25 cellular contexts compared by ENCODE assay signal in genomic region chr19:13071444-13072205, GRCh38. TPM values are rescaled to one million over a fixed set of nuclear protein-coding genes. Genes with fewer than 3 reads are reported as not detected.
DNase-seq lines count a peak whose midpoint lies in the region; ATAC-seq and TF ChIP-seq lines count a peak whose summit lies in the region.
"Had no signal": no experiment of that assay in that cellular context is flagged by ENCODE, and none has a peak within 500 bp of the region (broad histone marks: within the 10 kb centered on the region; RNA-seq: fewer than 3 reads in every experiment).

No MANE protein-coding gene starts in this region.

- no peak for TF ChIP-seq EP300 in sigmoid colon (IDR thresholded peaks at IDR 0.05)

- H3K27me3 ChIP-seq in heart left ventricle (no peaks in the 10 kb centered on the region), sigmoid colon (no peaks in the 10 kb centered on the region), vagina (no peaks in the 10 kb centered on the region), lower lobe of right lung (ENCODE audit: low read depth) (no peaks in the 10 kb centered on the region)
- H3K27me3 ChIP-seq: BE2C, ovary, right lobe of liver, upper lobe of left lung had no signal

- TF ChIP-seq CTCF in heart left ventricle (IDR thresholded peaks at IDR 0.05), result no peak
- TF ChIP-seq CTCF in sigmoid colon (IDR thresholded peaks at IDR 0.05), result no peak
- TF ChIP-seq CTCF in vagina (IDR thresholded peaks at IDR 0.05), result no peak
- TF ChIP-seq CTCF in lower lobe of right lung (IDR thresholded peaks at IDR 0.05), result no peak

- H3K4me1 ChIP-seq in heart left ventricle (peaks cover 26 to 75% (median 62%) of the 10 kb centered on the region in 12 donors), sigmoid colon (peaks cover 0 to 94% (median 80%) of the 10 kb centered on the region in 4 donors), vagina (peaks cover 89% of the 10 kb centered on the region), lower lobe of right lung (peaks cover 54% of the 10 kb centered on the region)
- H3K4me1 ChIP-seq: right lobe of liver had no signal

- TF ChIP-seq POLR2A in heart left ventricle (IDR thresholded peaks at IDR 0.05) (no peak), sigmoid colon (IDR thresholded peaks at IDR 0.05) (no peak), vagina (IDR thresholded peaks at IDR 0.05) (no peak)

- ATAC-seq in heart left ventricle, result no peak
- ATAC-seq in lower lobe of right lung, result no peak
- ATAC-seq: GM12878; natural killer cell treated with Interleukin-12 subunit alpha and Interleukin-12 subunit beta and Interleukin-15 and Interleukin-18, amount 100 ng/mL, for 72 hours; right lobe of liver; WTC11 had no signal

- 75 to 84% (median 79%) methylated on average over 6 to 9 of the region's 9 CpGs for WGBS in heart left ventricle, 4 donors
- 75 to 84% methylated on average over 9 of the region's 9 CpGs for WGBS in sigmoid colon, 2 donors

- H3K9me3 ChIP-seq in heart left ventricle, result no peaks in the 10 kb centered on the region
- H3K9me3 ChIP-seq in sigmoid colon, result no peaks in the 10 kb centered on the region
- H3K9me3 ChIP-seq in vagina, result no peaks in the 10 kb centered on the region
- H3K9me3 ChIP-seq in lower lobe of right lung, result no peaks in the 10 kb centered on the region
- H3K9me3 ChIP-seq: BE2C, ovary, right lobe of liver, upper lobe of left lung had no signal

- H3K4me3 ChIP-seq in heart left ventricle (no peak overlapping the region), sigmoid colon (no peak overlapping the region), vagina (no peak overlapping the region), lower lobe of right lung (no peak overlapping the region)
- H3K4me3 ChIP-seq: GM12878, ovary, right lobe of liver, upper lobe of left lung had no signal

- DNase-seq in heart left ventricle, result no peak
- DNase-seq in cardiac septum (ENCODE audit: low spot score), result no peak
- no peak for DNase-seq in sigmoid colon
- no peak for DNase-seq in vagina (ENCODE audit: extremely low spot score in 2 of 2)
- DNase-seq in OCI-M1 (lab: John Stamatoyannopoulos, UW), result no peak
- DNase-seq in lower lobe of right lung, result no peak
- DNase-seq in SIG-M5 treated with dmso at 0.1 percent for 504 hours (lab: John Stamatoyannopoulos, UW; ENCODE audit: unreplicated experiment), result no peak
- DNase-seq: activated CD4-positive, alpha-beta T cell treated with anti-CD3 and anti-CD28 coated beads, Interleukin-2, amount 50 U/mL, for 4 hours; aorta; BE2C; COR-L47; H9; NCI-H1048; NCI-H2029; NCI-H226; NCI-H82; ovary; right lobe of liver; stimulated activated naive CD4-positive, alpha-beta T cell treated with Interleukin-2 at 50 U/mL for 16 hours; upper lobe of left lung had no signal

- peak overlapping the region in 8 of 12 donors; percentile 6 to 98 (median 46) for H3K27ac ChIP-seq in heart left ventricle
- H3K27ac ChIP-seq in cingulate gyrus (ENCODE audit: low read depth, low read length), result peak overlapping the region; percentile 99
- H3K27ac ChIP-seq in sigmoid colon, result peak overlapping the region; percentile 31 to 99 (median 96)
- peak overlapping the region; percentile 96 for H3K27ac ChIP-seq in vagina
- no peak overlapping the region for H3K27ac ChIP-seq in lower lobe of right lung
- H3K27ac ChIP-seq: right lobe of liver had no signal

- H3K36me3 ChIP-seq in heart left ventricle (peaks cover 0 to 36% (median 25%) of the 10 kb centered on the region in 9 donors), sigmoid colon (peaks cover 5 to 31% (median 20%) of the 10 kb centered on the region in 4 donors), vagina (peaks cover 0 to 21% of the 10 kb centered on the region in 2 donors), lower lobe of right lung (peaks cover 32% of the 10 kb centered on the region)
- H3K36me3 ChIP-seq: ovary, right lobe of liver had no signal

- intact Hi-C loops in heart left ventricle (cut with DNase I) (no loop called here), cardiac septum (cut with DNase I) (no loop called here), sigmoid colon (cut with DNase I) (no loop called here), vagina (cut with DNase I) (no loop called here), lower lobe of right lung (cut with DNase I) (no loop called here)

RNA-seq across cellular contexts. Expression of gene LYL1, which starts 31.0 kb away (rescaled TPM):
- total RNA-seq in heart left ventricle (10 to 100 TPM in 3 of 9 donors, 1 to 10 TPM in 6; 5.2 to 19.1 (median 8.3) TPM), cardiac septum (9.4 TPM), sigmoid colon (10 to 100 TPM; 13.0 to 17.8 (median 15.2) TPM), vagina (11.5 TPM), lower lobe of right lung (27.2 TPM)
- polyA plus RNA-seq in heart left ventricle (1 to 10 TPM; 7.7 to 8.4 TPM), sigmoid colon (10 to 100 TPM in 1 of 3 donors, 1 to 10 TPM in 2; 3.0 to 18.4 (median 3.7) TPM)
- total RNA-seq: A673 had no signal

RNA-seq across cellular contexts. Expression of gene TRMT1, which starts 44.9 kb away (rescaled TPM):
- 10 to 100 TPM; 15.1 to 22.6 (median 16.2) TPM for total RNA-seq in heart left ventricle
- 10 to 100 TPM; 26.4 to 32.4 TPM for polyA plus RNA-seq in heart left ventricle
- total RNA-seq in cardiac septum, result 17.5 TPM
- 10 to 100 TPM; 17.4 to 25.8 (median 21.9) TPM for total RNA-seq in sigmoid colon
- polyA plus RNA-seq in sigmoid colon, result 10 to 100 TPM in 2 of 3 donors, 1 to 10 TPM in 1; 6.7 to 48.6 (median 10.2) TPM
- 28.0 TPM for total RNA-seq in vagina
- total RNA-seq in lower lobe of right lung, result 29.3 TPM

RNA-seq across cellular contexts. Expression of gene NACC1, which starts 46.4 kb away (rescaled TPM):
- total RNA-seq in heart left ventricle (10 to 100 TPM; 28.7 to 88.2 (median 41.8) TPM), cardiac septum (33.8 TPM), sigmoid colon (10 to 100 TPM in 3 of 4 donors, 1 to 10 TPM in 1; 8.1 to 20.5 (median 17.3) TPM), vagina (22.6 TPM), lower lobe of right lung (35.2 TPM)
- polyA plus RNA-seq in heart left ventricle (10 to 100 TPM; 49.6 to 74.2 TPM), sigmoid colon (10 to 100 TPM; 15.0 to 67.2 (median 26.4) TPM)
